ENCODE assay signal across 24 cellular contexts in the genomic region with DNA sequence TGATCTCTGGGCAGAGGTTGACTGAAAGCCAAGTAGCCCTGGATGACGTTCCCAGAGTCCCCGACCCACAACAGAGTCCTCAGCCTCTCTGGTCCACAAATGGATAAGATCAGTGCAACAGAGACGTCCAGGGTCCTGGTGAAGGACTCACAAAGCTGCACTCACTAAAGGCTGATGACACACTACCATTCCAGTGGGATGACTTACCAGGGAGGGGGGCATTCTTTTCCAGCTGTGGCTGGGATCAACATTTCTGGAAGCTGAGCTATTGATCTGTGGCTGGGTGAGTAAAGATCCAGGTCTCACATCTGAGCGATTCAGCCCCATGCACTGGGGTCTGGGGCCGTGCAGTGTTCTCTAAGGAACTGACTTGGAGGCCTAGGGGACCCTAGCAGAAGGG.
A peak's percentile ranks its signal among the peaks of the same experiment; 100 is the strongest.
DNase-seq lines count a peak whose midpoint lies in the region; ATAC-seq and TF ChIP-seq lines count a peak whose summit lies in the region.
"Had no signal": no experiment of that assay in that cellular context is flagged by ENCODE, and none has a peak within 500 bp of the region (broad histone marks: within the 10 kb centered on the region; RNA-seq: fewer than 3 reads in every experiment).

No MANE protein-coding gene starts in this region.

- H3K4me1 ChIP-seq in right cardiac atrium (ENCODE audit: control insufficient read depth, insufficient read depth, low read length), result no peaks in the 10 kb centered on the region

- in situ Hi-C loops in astrocyte of the spinal cord (cut with HindIII; ENCODE audit: low sequenced_read_pairs), result no loop called here

- no peak for TF ChIP-seq CTCF in AG04450 (IDR thresholded peaks at IDR 0.05; ENCODE audit: low read depth, low read length)
- no peak for TF ChIP-seq CTCF in HFFc6 (IDR thresholded peaks at IDR 0.05)
- no peak for TF ChIP-seq CTCF in astrocyte of the spinal cord (IDR thresholded peaks at IDR 0.05; ENCODE audit: low read depth, low read length)

- ATAC-seq in GM19351 (IDR thresholded peaks at IDR 0.05; ENCODE audit: unreplicated experiment) (no peak), right cardiac atrium (no peak)
- ATAC-seq: activated CD4-positive, CD25-positive, alpha-beta regulatory T cell treated with anti-CD3 and anti-CD28 coated beads, Interleukin-2, amount 50 U/mL, for 24 hours; K562 had no signal

- peak overlapping the region; percentile 44 for H3K4me3 Mint-ChIP-seq in HFFc6
- H3K4me3 Mint-ChIP-seq: activated naive CD8-positive, alpha-beta T cell treated with anti-CD3 and anti-CD28 coated beads for 36 hours; activated T-helper 1 cell treated with anti-CD3 and anti-CD28 coated beads, Interleukin-12 subunit alpha, Interleukin-12 subunit beta, Interleukin-2, Interleukin-4 antibody, amounts not matched to agents 30 ng/mL and 10 ng/mL and 1 ng/mL, durations not matched to agents 14 hours and 24 hours and 36 hours; CD4-positive, alpha-beta memory T cell; central memory CD8-positive, alpha-beta T cell; nephron had no signal

- H3K4me3 ChIP-seq in AG04450 (ENCODE audit: low read depth, low read length) (no peak overlapping the region), astrocyte of the spinal cord (ENCODE audit: low read depth, low read length) (no peak overlapping the region), right cardiac atrium (ENCODE audit: low read length) (no peak overlapping the region)
- H3K4me3 ChIP-seq: K562, thyroid gland had no signal

- H3K27ac ChIP-seq in AG04450 (ENCODE audit: low read depth, low read length), result no peak overlapping the region
- H3K27ac ChIP-seq in right cardiac atrium (ENCODE audit: low read length), result no peak overlapping the region
- H3K27ac ChIP-seq: HL-60, thyroid gland had no signal

- H3K27me3 ChIP-seq in AG04450 (ENCODE audit: control insufficient read depth, insufficient read depth, low read length) (no peaks in the 10 kb centered on the region), right cardiac atrium (ENCODE audit: control insufficient read depth, insufficient read depth) (no peaks in the 10 kb centered on the region)
- H3K27me3 ChIP-seq: thyroid gland had no signal

- CTCF ChIA-PET in AG04450 (lab: Charles Lee), result interaction anchor here (1.0 kb wide), 1 partner anchor 22 kb away, joined by 3 read pairs; no protein-coding TSS in a partner anchor

- WGBS in right cardiac atrium, result 80% methylated on average over 5 of the region's 5 CpGs

- no peaks in the 10 kb centered on the region for H3K36me3 Mint-ChIP-seq in HFFc6 (ENCODE audit: low read depth)
- H3K36me3 Mint-ChIP-seq: activated naive CD8-positive, alpha-beta T cell treated with anti-CD3 and anti-CD28 coated beads for 36 hours; CD4-positive, alpha-beta memory T cell had no signal

- H3K9me3 ChIP-seq in AG04450 (ENCODE audit: control insufficient read depth, insufficient read depth, low read length) (no peaks in the 10 kb centered on the region), right cardiac atrium (ENCODE audit: control insufficient read depth, low read length) (no peaks in the 10 kb centered on the region)
- H3K9me3 ChIP-seq: thyroid gland had no signal

- intact Hi-C loops in right cardiac atrium (cut with DNase I), result loop anchor here in 1 of 4 donors (10.0 kb wide), 1 partner anchor 262 kb away; no protein-coding TSS in a partner anchor

- peak overlapping the region; percentile 68 for H3K27ac Mint-ChIP-seq in HFFc6
- H3K27ac Mint-ChIP-seq: activated naive CD8-positive, alpha-beta T cell treated with anti-CD3 and anti-CD28 coated beads for 36 hours; activated T-helper 1 cell treated with anti-CD3 and anti-CD28 coated beads, Interleukin-12 subunit alpha, Interleukin-12 subunit beta, Interleukin-2, Interleukin-4 antibody, amounts not matched to agents 30 ng/mL and 10 ng/mL and 1 ng/mL, durations not matched to agents 14 hours and 24 hours and 36 hours; CD4-positive, alpha-beta memory T cell; nephron; progenitor cell of endocrine pancreas had no signal

- peak; percentile 3 for DNase-seq in AG04450 (ENCODE audit: low read depth, low spot score)
- peak; percentile 77 for DNase-seq in HFFc6
- peak; percentile 66 for DNase-seq in astrocyte of the spinal cord (ENCODE audit: low read depth, low spot score)
- DNase-seq in mesenteric fat pad (ENCODE audit: low spot score), result peak; percentile 37
- no peak for DNase-seq in DMS153 treated with DMSO at 0.1 percent for 48 hours (lab: John Stamatoyannopoulos, UW; ENCODE audit: unreplicated experiment)
- no peak for DNase-seq in right cardiac atrium
- DNase-seq in SKM-1 treated with dmso at 0.1 percent for 144 hours (lab: John Stamatoyannopoulos, UW; ENCODE audit: unreplicated experiment), result no peak
- DNase-seq: activated CD8-positive, alpha-beta memory T cell treated with anti-CD3 and anti-CD28 coated beads for 24 hours; activated naive CD8-positive, alpha-beta T cell treated with anti-CD3 and anti-CD28 coated beads for 36 hours; CD4-positive, alpha-beta memory T cell; effector memory CD4-positive, alpha-beta T cell; mammary epithelial cell; NCI-H1092; NCI-H526; stimulated activated CD4-positive, alpha-beta T cell treated with anti-CD3 and anti-CD28 coated beads, Interleukin-12 subunit alpha, Interleukin-12 subunit beta, amount 100 ng/mL, for 4 hours; thyroid gland had no signal

- H3K27me3 Mint-ChIP-seq in HFFc6 (ENCODE audit: insufficient read depth), result peaks cover 1% of the 10 kb centered on the region; the same call in 1 of the 2 replicates
- H3K27me3 Mint-ChIP-seq: activated naive CD8-positive, alpha-beta T cell treated with anti-CD3 and anti-CD28 coated beads for 36 hours; CD4-positive, alpha-beta memory T cell; central memory CD8-positive, alpha-beta T cell had no signal

- no peaks in the 10 kb centered on the region for H3K9me3 Mint-ChIP-seq in HFFc6
- H3K9me3 Mint-ChIP-seq: activated naive CD8-positive, alpha-beta T cell treated with anti-CD3 and anti-CD28 coated beads for 36 hours; activated T-helper 1 cell treated with anti-CD3 and anti-CD28 coated beads, Interleukin-12 subunit alpha, Interleukin-12 subunit beta, Interleukin-2, Interleukin-4 antibody, amounts not matched to agents 30 ng/mL and 10 ng/mL and 1 ng/mL, durations not matched to agents 14 hours and 24 hours and 36 hours; CD4-positive, alpha-beta memory T cell; central memory CD8-positive, alpha-beta T cell; nephron had no signal

- POLR2A ChIA-PET in AG04450 (lab: Yijun Ruan, JAX), result no interaction called here

- peaks cover 51% of the 10 kb centered on the region for H3K4me1 Mint-ChIP-seq in HFFc6 (ENCODE audit: low read depth)
- H3K4me1 Mint-ChIP-seq: activated naive CD8-positive, alpha-beta T cell treated with anti-CD3 and anti-CD28 coated beads for 36 hours had no signal

Comparison
In these comparisons a context has a peak if more than half of its experiments do, and no peak if none do; other contexts are left out.
1. DNase-seq: peak in AG04450 (single experiment), HFFc6 (single experiment), astrocyte of the spinal cord (single experiment) and mesenteric fat pad (single experiment); none in DMS153 treated with DMSO at 0.1 percent for 48 hours (single experiment), right cardiac atrium (0 of 3) and SKM-1 treated with dmso at 0.1 percent for 144 hours (single experiment).